Comparison of ENCODE assay signal across 9 cellular contexts in genomic region chr17:68972119-68972704, GRCh38. TPM values are rescaled to one million over a fixed set of nuclear protein-coding genes. Genes with fewer than 3 reads are reported as not detected.
DNase-seq lines count a peak whose midpoint lies in the region; TF ChIP-seq lines count a peak whose summit lies in the region.
"Had no signal": no experiment of that assay in that cellular context is flagged by ENCODE, and none has a peak within 500 bp of the region (broad histone marks: within the 10 kb centered on the region; RNA-seq: fewer than 3 reads in every experiment).

No MANE protein-coding gene starts in this region.

- no peak overlapping the region for H3K4me3 ChIP-seq in GM12864 (ENCODE audit: low read depth, low read length)
- H3K4me3 ChIP-seq in epithelial cell of proximal tubule (ENCODE audit: low read depth, low read length) = no peak overlapping the region
- no peak overlapping the region for H3K4me3 ChIP-seq in neural cell (ENCODE audit: low read length)
- H3K4me3 ChIP-seq in CD8-positive, alpha-beta memory T cell (ENCODE audit: low read length) = no peak overlapping the region

- no peaks in the 10 kb centered on the region for H3K79me2 ChIP-seq in neural cell (replicated peaks; ENCODE audit: insufficient read depth, low read length)

- H3K4me3 Mint-ChIP-seq in CD8-positive, alpha-beta memory T cell = no peak overlapping the region
- no peak overlapping the region for H3K4me3 Mint-ChIP-seq in activated T-helper 2 cell treated with anti-CD3 and anti-CD28 coated beads, Interferon-gamma antibody, Interleukin-2, Interleukin-4, amounts not matched to agents 10 μg/mL and 5 μg/mL and 100 μg/mL, durations not matched to agents 14 hours and 24 hours and 36 hours (ENCODE audit: low read depth)
- H3K4me3 Mint-ChIP-seq: naive B cell had no signal

- CTCF ChIA-PET in CD8-positive, alpha-beta memory T cell (lab: Charles Lee) = no interaction called here

- intact Hi-C loops in activated T-helper 2 cell treated with anti-CD3 and anti-CD28 coated beads, Interferon-gamma antibody, Interleukin-2, Interleukin-4, amounts not matched to agents 10 μg/mL and 5 μg/mL and 100 μg/mL, durations not matched to agents 14 hours and 24 hours and 36 hours (cut with micrococcal nuclease) = loop anchor here (10.0 kb wide), 1 partner anchor 197 kb away; no protein-coding TSS in a partner anchor

- no peaks in the 10 kb centered on the region for H3K27me3 ChIP-seq in neural cell (ENCODE audit: insufficient read depth, low read depth, low read length)
- H3K27me3 ChIP-seq in CD8-positive, alpha-beta memory T cell (ENCODE audit: insufficient read depth, low read length, poor library complexity, severe bottlenecking) = no peaks in the 10 kb centered on the region

- no peaks in the 10 kb centered on the region for H3K4me1 ChIP-seq in CD8-positive, alpha-beta memory T cell (ENCODE audit: insufficient read depth, low read length)

- H3K4me2 ChIP-seq in neural cell (ENCODE audit: low read length) = no peak overlapping the region

- H3K27ac Mint-ChIP-seq in CD8-positive, alpha-beta memory T cell = no peak overlapping the region
- no peak overlapping the region for H3K27ac Mint-ChIP-seq in activated T-helper 2 cell treated with anti-CD3 and anti-CD28 coated beads, Interferon-gamma antibody, Interleukin-2, Interleukin-4, amounts not matched to agents 10 μg/mL and 5 μg/mL and 100 μg/mL, durations not matched to agents 14 hours and 24 hours and 36 hours
- H3K27ac Mint-ChIP-seq: naive B cell had no signal

- no peaks in the 10 kb centered on the region for H3F3A ChIP-seq in neural cell (ENCODE audit: insufficient read depth, low read length, poor library complexity, severe bottlenecking)

- H4K20me1 ChIP-seq in neural cell (ENCODE audit: insufficient read depth) = no peaks in the 10 kb centered on the region

- H3K36me3 ChIP-seq in neural cell (ENCODE audit: insufficient read depth, low read length) = no peaks in the 10 kb centered on the region
- H3K36me3 ChIP-seq in CD8-positive, alpha-beta memory T cell (ENCODE audit: insufficient read depth, low read length) = no peaks in the 10 kb centered on the region

- POLR2A ChIA-PET in CD8-positive, alpha-beta memory T cell (lab: Charles Lee) = no interaction called here

- TF ChIP-seq CTCF in GM12864 (IDR thresholded peaks at IDR 0.05; ENCODE audit: low read depth, low read length, missing control alignments) = peak; percentile 47
- peak; percentile 75 for TF ChIP-seq CTCF in epithelial cell of proximal tubule (conservative IDR thresholded peaks at IDR 0.05; ENCODE audit: low read depth, low read length)
- TF ChIP-seq CTCF in neural cell (IDR thresholded peaks at IDR 0.05; ENCODE audit: poor library complexity, severe bottlenecking) = peak; percentile 26

- no peak for TF ChIP-seq RAD21 in neural cell (conservative IDR thresholded peaks at IDR 0.05)

- no peak overlapping the region for H3K9ac ChIP-seq in neural cell (ENCODE audit: low read length)

- peaks cover 0 to 2% (median 0%) of the 10 kb centered on the region in 5 donors for H3K9me3 Mint-ChIP-seq in CD8-positive, alpha-beta memory T cell
- H3K9me3 Mint-ChIP-seq in activated T-helper 2 cell treated with anti-CD3 and anti-CD28 coated beads, Interferon-gamma antibody, Interleukin-2, Interleukin-4, amounts not matched to agents 10 μg/mL and 5 μg/mL and 100 μg/mL, durations not matched to agents 14 hours and 24 hours and 36 hours = no peaks in the 10 kb centered on the region

- no peaks in the 10 kb centered on the region for H3K36me3 Mint-ChIP-seq in CD8-positive, alpha-beta memory T cell
- H3K36me3 Mint-ChIP-seq in activated T-helper 2 cell treated with anti-CD3 and anti-CD28 coated beads, Interferon-gamma antibody, Interleukin-2, Interleukin-4, amounts not matched to agents 10 μg/mL and 5 μg/mL and 100 μg/mL, durations not matched to agents 14 hours and 24 hours and 36 hours (ENCODE audit: low read depth) = no peaks in the 10 kb centered on the region
- H3K36me3 Mint-ChIP-seq: naive B cell had no signal

- DNase-seq in GM12864 (ENCODE audit: low read depth) = no peak
- DNase-seq in NCI-H510A treated with DMSO at 0.1 percent for 48 hours (lab: John Stamatoyannopoulos, UW) = peak; percentile 11
- DNase-seq in epithelial cell of proximal tubule (ENCODE audit: low read depth) = no peak
- DNase-seq in CD8-positive, alpha-beta memory T cell = no peak
- no peak for DNase-seq in stimulated activated CD8-positive, alpha-beta memory T cell treated with anti-CD3 and anti-CD28 coated beads, Interleukin-4, amount 100 ng/mL, for 48 hours
- no peak for DNase-seq in activated T-helper 2 cell treated with anti-CD3 and anti-CD28 coated beads, Interferon-gamma antibody, Interleukin-2, Interleukin-4, amounts not matched to agents 10 μg/mL and 5 μg/mL and 100 μg/mL, durations not matched to agents 14 hours and 24 hours and 36 hours (ENCODE audit: low spot score)
- no peak for DNase-seq in stimulated activated naive CD4-positive, alpha-beta T cell treated with Interleukin-2 at 50 U/mL for 16 hours (lab: John Stamatoyannopoulos, UW)
- DNase-seq: naive B cell had no signal

- H3K4me1 Mint-ChIP-seq in CD8-positive, alpha-beta memory T cell = no peaks in the 10 kb centered on the region
- H3K4me1 Mint-ChIP-seq in activated T-helper 2 cell treated with anti-CD3 and anti-CD28 coated beads, Interferon-gamma antibody, Interleukin-2, Interleukin-4, amounts not matched to agents 10 μg/mL and 5 μg/mL and 100 μg/mL, durations not matched to agents 14 hours and 24 hours and 36 hours (ENCODE audit: low read depth) = no peaks in the 10 kb centered on the region

- H3K9me3 ChIP-seq in neural cell (ENCODE audit: low read length) = no peaks in the 10 kb centered on the region
- no peaks in the 10 kb centered on the region for H3K9me3 ChIP-seq in CD8-positive, alpha-beta memory T cell (ENCODE audit: low read length)

- H3K9me2 ChIP-seq in neural cell (ENCODE audit: insufficient read depth, low read length) = no peaks in the 10 kb centered on the region

- no peak overlapping the region for H3K27ac ChIP-seq in neural cell (ENCODE audit: low read length)
- H3K27ac ChIP-seq in CD8-positive, alpha-beta memory T cell (ENCODE audit: low read depth, low read length) = no peak overlapping the region

- H3K27me3 Mint-ChIP-seq in CD8-positive, alpha-beta memory T cell = peaks cover 2 to 24% of the 10 kb centered on the region in 2 donors
- no peaks in the 10 kb centered on the region for H3K27me3 Mint-ChIP-seq in activated T-helper 2 cell treated with anti-CD3 and anti-CD28 coated beads, Interferon-gamma antibody, Interleukin-2, Interleukin-4, amounts not matched to agents 10 μg/mL and 5 μg/mL and 100 μg/mL, durations not matched to agents 14 hours and 24 hours and 36 hours (ENCODE audit: low read depth)

- TF ChIP-seq EP300 in neural cell (conservative IDR thresholded peaks at IDR 0.05; ENCODE audit: poor library complexity, severe bottlenecking) = no peak

- no peak overlapping the region for H2AFZ ChIP-seq in neural cell (ENCODE audit: low read depth, low read length)

TF ChIP-seq in neural cell, 6 proteins besides CTCF, POLR2A, EP300 and RAD21:
- TF ChIP-seq REST (IDR thresholded peaks at IDR 0.05; ENCODE audit: borderline replicate concordance) (no peak), EZH2 (IDR thresholded peaks at IDR 0.05; ENCODE audit: borderline replicate concordance, insufficient read depth, low read length, poor library complexity, severe bottlenecking) (no peak), TAF1 (IDR thresholded peaks at IDR 0.05; ENCODE audit: low read depth) (no peak), MXI1 (conservative IDR thresholded peaks at IDR 0.05; ENCODE audit: poor library complexity, severe bottlenecking) (no peak), SMC3 (conservative IDR thresholded peaks at IDR 0.05; ENCODE audit: poor library complexity) (no peak), POLR2AphosphoS5 (IDR thresholded peaks at IDR 0.05) (no peak)

RNA-seq across cellular contexts. Expression of gene ABCA8, which starts 17.0 kb away (rescaled TPM):
- not detected in 2 replicates for total RNA-seq in epithelial cell of proximal tubule
- not detected in 2 replicates for polyA plus RNA-seq in neural cell
- polyA minus RNA-seq in neural cell = not detected in 2 replicates
- not detected for total RNA-seq in CD8-positive, alpha-beta memory T cell
- polyA plus RNA-seq in CD8-positive, alpha-beta memory T cell = not detected
- total RNA-seq in activated T-helper 2 cell treated with anti-CD3 and anti-CD28 coated beads, Interferon-gamma antibody, Interleukin-2, Interleukin-4, amounts not matched to agents 10 μg/mL and 5 μg/mL and 100 μg/mL, durations not matched to agents 14 hours and 24 hours and 36 hours = not detected in 2 replicates
